Comparison of ENCODE assay signal across 1 cellular context in genomic region chr22:37139762-37140161, GRCh38.
TF ChIP-seq lines count a peak whose summit lies in the region.

No MANE protein-coding gene starts in this region.

TF ChIP-seq in HepG2, 621 proteins besides CTCF, POLR2A, EP300 and RAD21:
- TF ChIP-seq STAG1 (CRISPR knock-in tag; IDR thresholded peaks at IDR 0.05) (peak; percentile 42), PLRG1 (conservative IDR thresholded peaks at IDR 0.05) (no peak)
